Comparison of ENCODE assay signal across 10 cellular contexts in genomic region chr6:30507849-30508843, GRCh38. TPM values are rescaled to one million over a fixed set of nuclear protein-coding genes. Genes with fewer than 3 reads are reported as not detected.
DNase-seq lines count a peak whose midpoint lies in the region; ATAC-seq, FAIRE-seq and TF ChIP-seq lines count a peak whose summit lies in the region.
"Had no signal": no experiment of that assay in that cellular context is flagged by ENCODE, and none has a peak within 500 bp of the region (broad histone marks: within the 10 kb centered on the region; RNA-seq: fewer than 3 reads in every experiment).

No MANE protein-coding gene starts in this region.

- no peaks in the 10 kb centered on the region for H3K9me3 Mint-ChIP-seq in endodermal cell

- H3K9me3 ChIP-seq in endodermal cell (ENCODE audit: control insufficient read depth, low read length), result no peaks in the 10 kb centered on the region
- H3K9me3 ChIP-seq: SJCRH30 had no signal

- FAIRE-seq in HTR-8/SVneo (lab: Jason Lieb, UNC), result no peak

- WGBS in endodermal cell (ENCODE audit: insufficient coverage in 1 of 2, insufficient read length in 1 of 2), 2 experiments, result 92 to 94% methylated on average over 5 of the region's 5 CpGs

- DNase-seq in Ammon's horn (ENCODE audit: low spot score) (peak; percentile 24), NCI-H526 treated with DMSO at 0.1 percent for 48 hours (lab: John Stamatoyannopoulos, UW) (peak; percentile 14), endodermal cell (peak; percentile 9), NCI-H2107 treated with DMSO at 0.1 percent for 48 hours (lab: John Stamatoyannopoulos, UW; ENCODE audit: unreplicated experiment) (no peak), HTR-8/SVneo (ENCODE audit: insufficient read length, low spot score) (no peak), NCI-H1417 treated with DMSO at 0.1 percent for 48 hours (lab: John Stamatoyannopoulos, UW) (no peak)
- DNase-seq: kidney glomerular epithelial cell, SJCRH30 had no signal

- H3K4me1 Mint-ChIP-seq in endodermal cell, result no peaks in the 10 kb centered on the region

- H3K9ac ChIP-seq in endodermal cell (ENCODE audit: extremely low read depth, low read length, poor library complexity, severe bottlenecking), result no peak overlapping the region

- H3K4me1 ChIP-seq in endodermal cell (ENCODE audit: control insufficient read depth, insufficient read depth, low read length), result no peaks in the 10 kb centered on the region

- peak; percentile 46 for ATAC-seq in GM18867 (IDR thresholded peaks at IDR 0.05; ENCODE audit: unreplicated experiment)
- ATAC-seq in GM18520 (IDR thresholded peaks at IDR 0.05; ENCODE audit: unreplicated experiment), result no peak

- H3K27ac Mint-ChIP-seq in endodermal cell, result no peak overlapping the region

- H3K27me3 Mint-ChIP-seq in endodermal cell (ENCODE audit: insufficient read depth), result no peaks in the 10 kb centered on the region

- no peak overlapping the region for H3K4me3 ChIP-seq in endodermal cell (ENCODE audit: low read length)
- H3K4me3 ChIP-seq: SJCRH30 had no signal

- no peak for TF ChIP-seq CTCF in endodermal cell (conservative IDR thresholded peaks at IDR 0.05)

- no peaks in the 10 kb centered on the region for H3K36me3 ChIP-seq in endodermal cell (ENCODE audit: control insufficient read depth, insufficient read depth, low read length)
- H3K36me3 ChIP-seq: SJCRH30 had no signal

- no peak overlapping the region for H3K4me3 Mint-ChIP-seq in endodermal cell

- no peak overlapping the region for H3K27ac ChIP-seq in endodermal cell (ENCODE audit: low read depth, low read length)
- H3K27ac ChIP-seq: SJCRH30 had no signal

- H3K27me3 ChIP-seq in endodermal cell (ENCODE audit: control insufficient read depth, insufficient read depth, low read length, poor library complexity, severe bottlenecking), result no peaks in the 10 kb centered on the region
- H3K27me3 ChIP-seq: SJCRH30 had no signal

- no peaks in the 10 kb centered on the region for H3K36me3 Mint-ChIP-seq in endodermal cell (ENCODE audit: low read depth)

RNA-seq across cellular contexts. Expression of gene HLA-E, which starts 18.8 kb away (rescaled TPM):
- 10 to 100 TPM; 31.7 to 38.4 TPM for total RNA-seq in endodermal cell
- polyA plus RNA-seq in endodermal cell (2013, experiment 1 of 2), result 22.1 TPM
- 24.1 TPM for polyA plus RNA-seq in endodermal cell (2013, experiment 2 of 2)

RNA-seq across cellular contexts. Expression of gene GNL1, which starts 48.1 kb away (rescaled TPM):
- 10 to 100 TPM; 82.1 to 93.5 TPM for total RNA-seq in endodermal cell
- polyA plus RNA-seq in endodermal cell (2013, experiment 1 of 2), result 44.7 TPM
- polyA plus RNA-seq in endodermal cell (2013, experiment 2 of 2), result 37.3 TPM

RNA-seq across cellular contexts. Expression of gene PRR3, which starts 48.9 kb away (rescaled TPM):
- total RNA-seq in endodermal cell, result 10 to 100 TPM; 10.9 to 12.0 TPM
- polyA plus RNA-seq in endodermal cell (2013, experiment 1 of 2), result 42.4 TPM
- 36.6 TPM for polyA plus RNA-seq in endodermal cell (2013, experiment 2 of 2)

Comparison
In these comparisons a context has a peak if more than half of its experiments do, and no peak if none do; other contexts are left out.
1. DNase-seq: peak in Ammon's horn (single experiment), NCI-H526 treated with DMSO at 0.1 percent for 48 hours (single experiment) and endodermal cell (single experiment); none in NCI-H2107 treated with DMSO at 0.1 percent for 48 hours (single experiment), HTR-8/SVneo (single experiment) and NCI-H1417 treated with DMSO at 0.1 percent for 48 hours (single experiment).